Comparison of ENCODE assay signal across 9 cellular contexts in the genomic region with DNA sequence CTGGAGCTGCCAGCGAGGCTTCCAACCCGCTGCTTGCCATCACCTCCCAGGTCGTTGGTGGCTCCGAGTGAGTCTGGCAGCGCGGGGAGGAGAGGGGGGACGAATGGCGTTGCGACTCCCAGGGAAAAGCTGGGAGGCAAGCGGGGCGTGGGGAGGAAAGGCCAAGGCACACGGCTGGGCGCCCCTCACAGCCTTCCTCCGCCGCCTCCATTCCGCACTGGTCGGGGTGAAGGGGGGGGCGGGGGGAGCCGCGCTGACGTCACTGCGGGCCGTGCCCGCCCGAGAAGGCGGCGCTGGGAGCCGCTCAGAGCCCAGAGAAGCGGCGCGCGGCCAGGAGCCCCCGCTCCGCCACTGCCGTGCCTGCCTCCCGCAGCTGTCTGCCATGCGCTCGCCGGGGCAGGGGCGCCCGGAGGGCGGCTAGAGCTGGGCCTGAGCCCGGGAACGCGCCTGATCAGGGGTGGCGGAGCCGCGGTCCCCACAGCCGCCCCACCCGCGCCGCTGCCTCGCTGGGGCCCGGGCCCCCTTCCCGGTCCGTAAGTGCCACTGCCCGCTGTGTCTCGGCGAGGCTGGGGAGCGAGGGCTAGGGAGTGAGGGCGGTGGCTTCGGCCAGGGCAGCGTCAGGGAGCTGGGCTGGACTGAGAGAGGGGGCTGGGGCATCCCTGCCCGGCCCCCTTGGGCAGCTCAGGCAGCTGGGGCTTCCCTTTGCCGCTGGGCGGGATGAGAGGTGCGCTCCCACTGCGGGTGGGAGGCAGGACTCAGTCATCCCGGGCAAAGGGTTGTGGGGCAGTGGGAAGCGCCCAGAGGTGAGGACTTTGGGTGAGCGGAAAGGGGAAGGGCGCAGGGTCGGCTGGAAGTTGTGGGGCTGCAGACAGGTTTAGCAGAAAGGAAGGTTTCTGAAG. TPM values are rescaled to one million over a fixed set of nuclear protein-coding genes. Genes with fewer than 3 reads are reported as not detected.
DNase-seq lines count a peak whose midpoint lies in the region; ATAC-seq and TF ChIP-seq lines count a peak whose summit lies in the region.
"Had no signal": no experiment of that assay in that cellular context is flagged by ENCODE, and none has a peak within 500 bp of the region (broad histone marks: within the 10 kb centered on the region; RNA-seq: fewer than 3 reads in every experiment).

No MANE protein-coding gene starts in this region.

- no peaks in the 10 kb centered on the region for H3K36me3 Mint-ChIP-seq in chondrocyte (ENCODE audit: low read depth)

- no peak for TF ChIP-seq CTCF in MM.1S (IDR thresholded peaks at IDR 0.05; ENCODE audit: low read length)
- TF ChIP-seq CTCF in hepatocyte (IDR thresholded peaks at IDR 0.05; ENCODE audit: poor library complexity) = no peak
- TF ChIP-seq CTCF in chondrocyte (IDR thresholded peaks at IDR 0.05) = no peak

- H3K36me3 ChIP-seq in MM.1S (replicated peaks; ENCODE audit: insufficient read depth, low read length) (no peaks in the 10 kb centered on the region), hepatocyte (replicated peaks; ENCODE audit: insufficient read depth, low read depth) (no peaks in the 10 kb centered on the region)

- peak in 11 of 14 donors; percentile 36 to 83 (median 64) for DNase-seq in C1 segment of cervical spinal cord (lab: John Stamatoyannopoulos, UW)
- DNase-seq in MM.1S = no peak
- peak; percentile 10 for DNase-seq in NOMO-1 treated with DMSO at 0.1 percent for 48 hours (lab: John Stamatoyannopoulos, UW; ENCODE audit: unreplicated experiment)
- no peak for DNase-seq in hepatocyte (ENCODE audit: low spot score)
- no peak for DNase-seq in chondrocyte (ENCODE audit: low spot score)
- no peak for DNase-seq in ureter (ENCODE audit: low spot score)

- H3K27ac Mint-ChIP-seq in chondrocyte (ENCODE audit: unreplicated experiment) = no peak overlapping the region

- H3K27me3 ChIP-seq in MM.1S (replicated peaks; ENCODE audit: insufficient read depth, low read length) (peaks cover 93% of the 10 kb centered on the region), hepatocyte (peaks cover 95% of the 10 kb centered on the region)

- H3K4me3 ChIP-seq in MM.1S (ENCODE audit: low read length) = peak overlapping the region; percentile 44
- H3K4me3 ChIP-seq in hepatocyte = no peak overlapping the region

- H3K4me1 ChIP-seq in MM.1S (ENCODE audit: low read length) = peaks cover 5% of the 10 kb centered on the region
- H3K4me1 ChIP-seq in hepatocyte (ENCODE audit: insufficient read depth) = peaks cover 7% of the 10 kb centered on the region

- no peak overlapping the region for H2AFZ ChIP-seq in MM.1S (ENCODE audit: low read length)
- H2AFZ ChIP-seq in hepatocyte = no peak overlapping the region

- ATAC-seq in GM18502 (IDR thresholded peaks at IDR 0.05; ENCODE audit: poor library complexity, unreplicated experiment) (no peak), GM21786 (IDR thresholded peaks at IDR 0.05; ENCODE audit: unreplicated experiment) (no peak)

- H3K4me1 Mint-ChIP-seq in chondrocyte (ENCODE audit: low read depth) = peaks cover 14% of the 10 kb centered on the region

- H3K79me2 ChIP-seq in MM.1S (ENCODE audit: low read length) (no peaks in the 10 kb centered on the region), hepatocyte (no peaks in the 10 kb centered on the region)

- H3K9me3 ChIP-seq in MM.1S (replicated peaks; ENCODE audit: insufficient read depth, low read length) (no peaks in the 10 kb centered on the region), hepatocyte (ENCODE audit: low read depth) (no peaks in the 10 kb centered on the region)

- no peaks in the 10 kb centered on the region for H3K9me2 ChIP-seq in MM.1S (replicated peaks; ENCODE audit: insufficient read depth, low read length)
- no peaks in the 10 kb centered on the region for H3K9me2 ChIP-seq in hepatocyte (replicated peaks; ENCODE audit: insufficient read depth)

- H3K27ac ChIP-seq in MM.1S (ENCODE audit: low read length) = no peak overlapping the region
- no peak overlapping the region for H3K27ac ChIP-seq in hepatocyte

- no peaks in the 10 kb centered on the region for H4K20me1 ChIP-seq in MM.1S (ENCODE audit: insufficient read depth, low read length)
- H4K20me1 ChIP-seq in hepatocyte (ENCODE audit: insufficient read depth, poor library complexity, severe bottlenecking) = no peaks in the 10 kb centered on the region

- H3F3A ChIP-seq in MM.1S (ENCODE audit: insufficient read depth, low read length) = no peaks in the 10 kb centered on the region

- no peaks in the 10 kb centered on the region for H3K9me3 Mint-ChIP-seq in chondrocyte (ENCODE audit: low read depth)
- H3K9me3 Mint-ChIP-seq: activated naive CD4-positive, alpha-beta T cell treated with anti-CD3 and anti-CD28 coated beads, Interleukin-2, amount 10 ng/mL, durations not matched to agents 7 days and 5 days had no signal

- 11% methylated on average over 31 of the region's 73 CpGs for WGBS in hepatocyte (ENCODE audit: low lambda C conversion rate, missing lambda C conversion rate)

- no peak overlapping the region for H3K9ac ChIP-seq in MM.1S (ENCODE audit: low read length)

- H3K4me2 ChIP-seq in MM.1S (ENCODE audit: low read depth, low read length) = peak overlapping the region; percentile 80
- peak overlapping the region; percentile 41 for H3K4me2 ChIP-seq in hepatocyte

- H3K27me3 Mint-ChIP-seq in chondrocyte (ENCODE audit: low read depth) = peaks cover 76% of the 10 kb centered on the region

- no peak overlapping the region for H3K4me3 Mint-ChIP-seq in chondrocyte (ENCODE audit: unreplicated experiment)
- H3K4me3 Mint-ChIP-seq: activated naive CD4-positive, alpha-beta T cell treated with anti-CD3 and anti-CD28 coated beads, Interleukin-2, amount 10 ng/mL, durations not matched to agents 7 days and 5 days had no signal

RNA-seq across cellular contexts. Expression of a gene that starts 27.8 kb away (rescaled TPM):
- total RNA-seq in hepatocyte (28.0 and 54.0 TPM in 2 replicates), chondrocyte (49.7 to 54.2 TPM (median 52.1 TPM) in 3 replicates), ureter (64.8 TPM)
- 34.0 and 44.1 TPM in 2 replicates for polyA plus RNA-seq in hepatocyte

Comparison
In these comparisons a context has a peak if more than half of its experiments do, and no peak if none do; other contexts are left out.
1. DNase-seq: peak in C1 segment of cervical spinal cord (11 of 14) and NOMO-1 treated with DMSO at 0.1 percent for 48 hours (single experiment); none in MM.1S (single experiment), hepatocyte (single experiment), chondrocyte (single experiment) and ureter (single experiment).